In genomic region chr10:101018600-101019439, GRCh38 we compare ENCODE assay signal across 1 cellular context.
TF ChIP-seq lines count a peak whose summit lies in the region.

No MANE protein-coding gene starts in this region.

TF ChIP-seq in HepG2, 621 proteins besides CTCF, POLR2A, EP300 and RAD21 (continued from another document and continues in another):
- TF ChIP-seq ZBTB2 (CRISPR knock-in tag; IDR thresholded peaks at IDR 0.05; ENCODE audit: low read depth) (no peak), KIAA2018 (CRISPR knock-in tag; IDR thresholded peaks at IDR 0.05; ENCODE audit: borderline replicate concordance) (no peak), ZNF619 (CRISPR knock-in tag; IDR thresholded peaks at IDR 0.05) (peak; percentile 82), SMARCC2 (IDR thresholded peaks at IDR 0.05) (no peak), AKNA (CRISPR knock-in tag; IDR thresholded peaks at IDR 0.05; ENCODE audit: borderline replicate concordance) (no peak), TOPORS (CRISPR knock-in tag; IDR thresholded peaks at IDR 0.05) (0 out of 2 replicates have a peak, but pooled peaks have one; percentile 36), ZNF232 (CRISPR knock-in tag; IDR thresholded peaks at IDR 0.05; ENCODE audit: borderline replicate concordance) (peak; percentile 31; the same call in 1 of the 2 replicates), SNRNP70 (IDR thresholded peaks at IDR 0.05; ENCODE audit: low read depth, low read length) (no peak), ZNF850 (CRISPR knock-in tag; conservative IDR thresholded peaks at IDR 0.05) (no peak), ZNF572 (CRISPR knock-in tag; IDR thresholded peaks at IDR 0.05) (no peak), ZNF841 (CRISPR knock-in tag; IDR thresholded peaks at IDR 0.05; ENCODE audit: borderline replicate concordance) (no peak), YEATS4 (CRISPR knock-in tag; IDR thresholded peaks at IDR 0.05; ENCODE audit: borderline replicate concordance) (no peak), LBX2 (CRISPR knock-in tag; IDR thresholded peaks at IDR 0.05; ENCODE audit: borderline replicate concordance) (no peak), KLF9 (CRISPR knock-in tag; IDR thresholded peaks at IDR 0.05; ENCODE audit: low read depth) (no peak), FOXK2 (IDR thresholded peaks at IDR 0.05) (no peak), PCBP1 (IDR thresholded peaks at IDR 0.05; ENCODE audit: borderline replicate concordance, low read depth, low read length) (no peak), FOXC1 (CRISPR knock-in tag; IDR thresholded peaks at IDR 0.05; ENCODE audit: borderline replicate concordance) (no peak; the same call in 1 of the 2 replicates), ZHX1 (CRISPR knock-in tag; IDR thresholded peaks at IDR 0.05; ENCODE audit: low read depth) (no peak; the same call in none of the 2 replicates), KLF11 (CRISPR knock-in tag; IDR thresholded peaks at IDR 0.05) (no peak; the same call in 1 of the 2 replicates), ATF5 (CRISPR knock-in tag; IDR thresholded peaks at IDR 0.05; ENCODE audit: low read depth) (no peak), MZF1 (CRISPR knock-in tag; IDR thresholded peaks at IDR 0.05; ENCODE audit: borderline replicate concordance) (no peak), PHB2 (IDR thresholded peaks at IDR 0.05; ENCODE audit: partially characterized antibody) (no peak), SNAI1 (CRISPR knock-in tag; IDR thresholded peaks at IDR 0.05; ENCODE audit: borderline replicate concordance) (no peak), MBD4 (IDR thresholded peaks at IDR 0.05; ENCODE audit: borderline replicate concordance, low read length) (no peak), HNF1A (IDR thresholded peaks at IDR 0.05; ENCODE audit: low read depth) (no peak), HNF1A (CRISPR knock-in tag; IDR thresholded peaks at IDR 0.05; ENCODE audit: borderline replicate concordance) (no peak), ZNF816 (CRISPR knock-in tag; IDR thresholded peaks at IDR 0.05; ENCODE audit: borderline replicate concordance) (no peak), RFXAP (CRISPR knock-in tag; IDR thresholded peaks at IDR 0.05; ENCODE audit: borderline replicate concordance) (no peak), SMAD9 (CRISPR knock-in tag; IDR thresholded peaks at IDR 0.05) (no peak), HDAC1 (CRISPR knock-in tag; IDR thresholded peaks at IDR 0.05) (peak; percentile 56), PATZ1 (CRISPR knock-in tag; IDR thresholded peaks at IDR 0.05) (peak; percentile 75)
